ENCODE assay signal across 8 cellular contexts in the genomic region with DNA sequence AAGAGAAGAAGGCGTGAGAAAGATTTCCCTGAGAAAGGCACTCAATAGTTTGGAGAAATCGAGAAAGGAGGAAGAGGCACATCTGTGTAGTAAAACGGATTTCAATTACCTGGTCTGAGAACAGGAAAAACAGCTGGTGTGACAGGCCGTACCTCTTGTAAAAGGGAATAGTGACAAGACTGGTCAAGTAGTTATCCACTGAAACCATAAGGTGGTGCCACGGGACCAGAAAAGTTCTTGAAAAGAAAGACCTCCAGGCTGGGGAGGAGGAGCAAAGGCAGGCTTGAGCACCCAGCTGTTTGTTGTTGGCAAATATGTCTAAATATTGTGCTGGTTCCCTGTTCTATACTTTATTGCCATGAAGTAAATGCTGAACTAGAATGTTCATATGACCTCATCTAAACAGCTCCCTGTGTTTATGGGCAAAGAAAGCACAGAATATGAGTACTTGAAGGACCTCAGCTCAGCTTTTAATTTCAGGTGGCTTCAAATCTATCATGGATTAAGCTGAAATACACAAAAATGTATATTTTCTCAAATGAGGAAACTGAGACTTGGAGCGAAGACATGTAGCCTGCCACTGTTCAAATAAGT. TPM values are rescaled to one million over a fixed set of nuclear protein-coding genes. Genes with fewer than 3 reads are reported as not detected.
DNase-seq lines count a peak whose midpoint lies in the region; ATAC-seq and TF ChIP-seq lines count a peak whose summit lies in the region.

No MANE protein-coding gene starts in this region.

- WGBS in hepatocyte (ENCODE audit: low lambda C conversion rate, missing lambda C conversion rate), result 38% methylated on average over 6 of the region's 6 CpGs
- WGBS in suprapubic skin, result 45% methylated on average over 6 of the region's 6 CpGs

- H3K27ac ChIP-seq in hepatocyte, result peak overlapping the region; percentile 80
- H3K27ac ChIP-seq in suprapubic skin, result no peak overlapping the region

- H3K4me3 ChIP-seq in NT2/D1 (ENCODE audit: insufficient read length, low read depth) (no peak overlapping the region), hepatocyte (no peak overlapping the region), suprapubic skin (no peak overlapping the region)

- H3K9ac ChIP-seq in NT2/D1 (ENCODE audit: insufficient read length, low read depth), result no peak overlapping the region

- TF ChIP-seq CTCF in hepatocyte (IDR thresholded peaks at IDR 0.05; ENCODE audit: poor library complexity) (peak; percentile 66), suprapubic skin (IDR thresholded peaks at IDR 0.05) (no peak)

- peak; percentile 47 for DNase-seq in SIG-M5 treated with dmso at 0.1 percent for 504 hours (lab: John Stamatoyannopoulos, UW; ENCODE audit: unreplicated experiment)
- DNase-seq in SIG-M5 (lab: John Stamatoyannopoulos, UW), result no peak
- DNase-seq in NT2/D1 (ENCODE audit: low read depth, low spot score), result peak; percentile 73
- peak; percentile 87 for DNase-seq in hepatocyte (ENCODE audit: low spot score)
- DNase-seq in left cardiac atrium, result no peak
- DNase-seq in suprapubic skin (ENCODE audit: low spot score in 2 of 2), result no peak

- H3K36me3 ChIP-seq in NT2/D1 (ENCODE audit: insufficient read depth, insufficient read length, low read length) (no peaks in the 10 kb centered on the region), hepatocyte (replicated peaks; ENCODE audit: insufficient read depth, low read depth) (no peaks in the 10 kb centered on the region), suprapubic skin (no peaks in the 10 kb centered on the region)

- peak overlapping the region; percentile 9 for H2AFZ ChIP-seq in hepatocyte

- H3K4me2 ChIP-seq in hepatocyte, result peak overlapping the region; percentile 28

- H3K27me3 ChIP-seq in NT2/D1 (ENCODE audit: insufficient read depth, insufficient read length), result no peaks in the 10 kb centered on the region
- no peaks in the 10 kb centered on the region for H3K27me3 ChIP-seq in hepatocyte
- H3K27me3 ChIP-seq in suprapubic skin, result no peaks in the 10 kb centered on the region

- no peaks in the 10 kb centered on the region for H4K20me1 ChIP-seq in hepatocyte (ENCODE audit: insufficient read depth, poor library complexity, severe bottlenecking)

- no peaks in the 10 kb centered on the region for H3K9me2 ChIP-seq in hepatocyte (replicated peaks; ENCODE audit: insufficient read depth)

- intact Hi-C loops in left cardiac atrium (cut with DNase I), result no loop called here

- no peak for TF ChIP-seq POLR2A in suprapubic skin (IDR thresholded peaks at IDR 0.05)

- no peaks in the 10 kb centered on the region for H3K79me2 ChIP-seq in hepatocyte

- TF ChIP-seq EP300 in suprapubic skin (IDR thresholded peaks at IDR 0.05), result no peak

- H3K9me3 ChIP-seq in NT2/D1 (ENCODE audit: insufficient read depth, low read length) (no peaks in the 10 kb centered on the region), hepatocyte (ENCODE audit: low read depth) (no peaks in the 10 kb centered on the region), suprapubic skin (no peaks in the 10 kb centered on the region)

- peak; percentile 66 for ATAC-seq in HG02588 (IDR thresholded peaks at IDR 0.05; ENCODE audit: unreplicated experiment)
- ATAC-seq in left cardiac atrium, result no peak
- ATAC-seq in activated CD4-positive, CD25-positive, alpha-beta regulatory T cell treated with anti-CD3 and anti-CD28 coated beads, Interleukin-2, amount 50 U/mL, for 24 hours, result no peak

- H3K4me1 ChIP-seq in NT2/D1 (ENCODE audit: insufficient read depth, insufficient read length), result no peaks in the 10 kb centered on the region
- peaks cover 19% of the 10 kb centered on the region for H3K4me1 ChIP-seq in hepatocyte (ENCODE audit: insufficient read depth)
- H3K4me1 ChIP-seq in suprapubic skin, result peaks cover 3% of the 10 kb centered on the region

RNA-seq across cellular contexts. Expression of gene HAO2, which starts 4.0 kb away (rescaled TPM):
- total RNA-seq in hepatocyte, result 14.2 and 16.6 TPM in 2 replicates
- polyA plus RNA-seq in hepatocyte, result 5.7 and 14.2 TPM in 2 replicates
- total RNA-seq in left cardiac atrium, result not detected
- 1 to 10 TPM; 2.2 to 6.8 (median 5.0) TPM for total RNA-seq in suprapubic skin

RNA-seq across cellular contexts. Expression of gene HSD3B2, which starts 42.4 kb away (rescaled TPM):
- total RNA-seq in hepatocyte (3.4 and 7.3 TPM in 2 replicates), left cardiac atrium (not detected), suprapubic skin (under 1 TPM in 1 of 4 donors, not detected in 3; 0.72 TPM)
- 2.2 and 4.6 TPM in 2 replicates for polyA plus RNA-seq in hepatocyte

Comparison
In these comparisons a context has a peak if more than half of its experiments do, and no peak if none do; other contexts are left out.
1. DNase-seq: peak in SIG-M5 treated with dmso at 0.1 percent for 504 hours (single experiment), NT2/D1 (single experiment) and hepatocyte (single experiment); none in SIG-M5 (single experiment), left cardiac atrium (single experiment) and suprapubic skin (0 of 2).